Comparison of ENCODE assay signal across 20 cellular contexts in the genomic region with DNA sequence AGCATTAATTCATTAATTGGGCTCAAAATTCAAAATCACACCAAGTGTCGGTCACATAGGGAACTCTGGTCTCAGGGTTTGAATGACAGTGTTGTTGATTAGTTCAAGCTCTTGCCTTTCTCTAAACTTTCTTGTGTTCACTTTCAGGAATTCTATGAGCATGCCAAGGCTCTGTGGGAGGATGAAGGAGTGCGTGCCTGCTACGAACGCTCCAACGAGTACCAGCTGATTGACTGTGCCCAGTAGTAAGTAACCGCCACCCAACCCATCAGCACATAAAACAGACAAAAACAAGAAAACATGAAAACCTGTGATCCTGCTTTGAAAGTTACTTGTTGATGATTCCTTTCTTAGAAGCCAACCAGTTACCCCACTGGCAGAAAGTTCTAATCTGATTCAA. TPM values are rescaled to one million over a fixed set of nuclear protein-coding genes. Genes with fewer than 3 reads are reported as not detected.
DNase-seq lines count a peak whose midpoint lies in the region; ATAC-seq, FAIRE-seq and TF ChIP-seq lines count a peak whose summit lies in the region.
"Had no signal": no experiment of that assay in that cellular context is flagged by ENCODE, and none has a peak within 500 bp of the region (broad histone marks: within the 10 kb centered on the region; RNA-seq: fewer than 3 reads in every experiment).

No MANE protein-coding gene starts in this region.

- DNase-seq in HepG2 (ENCODE audit: low spot score) (no peak), right lobe of liver (no peak), T-helper 17 cell (no peak), foreskin fibroblast (peak; percentile 17 to 33), GM10248 (ENCODE audit: extremely low spot score) (no peak)
- DNase-seq: activated gamma-delta T cell, dermis blood vessel endothelial cell, GF-D8, H7, mesenchymal stem cell, NCI-H1105, NCI-H82, stomach, SW 1271 had no signal

- no peaks in the 10 kb centered on the region for H3K27me3 Mint-ChIP-seq in T-helper 17 cell

- POLR2A ChIA-PET in HepG2 (lab: Yijun Ruan, JAX), result no interaction called here
- POLR2A ChIA-PET in GM10248 (lab: Yijun Ruan, JAX), result interaction anchor here (0.5 kb wide), 1 partner anchor 31 kb away, joined by 5 read pairs; no protein-coding TSS in a partner anchor

- H3K27me3 ChIP-seq in HepG2 (ENCODE audit: control insufficient read depth in 1 of 2, insufficient read depth in 2 of 2, low read length in 2 of 2) (no peaks in the 10 kb centered on the region), right lobe of liver (no peaks in the 10 kb centered on the region)
- H3K27me3 ChIP-seq: stomach had no signal

- H4K20me1 ChIP-seq in HepG2 (ENCODE audit: insufficient read depth, low read length), result peaks cover 58% of the 10 kb centered on the region

- H3K9me3 ChIP-seq in HepG2 (ENCODE audit: low read length) (no peaks in the 10 kb centered on the region), right lobe of liver (no peaks in the 10 kb centered on the region), T-helper 17 cell (ENCODE audit: control insufficient read depth, low read length, poor library complexity, severe bottlenecking) (no peaks in the 10 kb centered on the region)
- H3K9me3 ChIP-seq: stomach had no signal

- no peak overlapping the region for H3K9ac ChIP-seq in HepG2 (ENCODE audit: insufficient read depth, low read depth, low read length)

- TF ChIP-seq RAD21 in HepG2 (CRISPR knock-in tag; IDR thresholded peaks at IDR 0.05), result no peak

- 97% methylated on average over 6 of the region's 6 CpGs for WGBS in HepG2 (ENCODE audit: low lambda C conversion rate)
- WGBS in right lobe of liver (ENCODE audit: insufficient coverage, low coverage, low lambda C conversion rate, missing lambda C conversion rate), result 76% methylated on average over 6 of the region's 6 CpGs

- no peak for TF ChIP-seq POLR2A in HepG2 (IDR thresholded peaks at IDR 0.05; ENCODE audit: insufficient read depth in 1 of 2, low read depth in 2 of 2, low read length in 2 of 2)
- no peak for TF ChIP-seq POLR2A in right lobe of liver (IDR thresholded peaks at IDR 0.05)

- TF ChIP-seq CTCF in HepG2 (CRISPR knock-in tag; IDR thresholded peaks at IDR 0.05) (no peak), right lobe of liver (IDR thresholded peaks at IDR 0.05) (no peak), foreskin fibroblast (IDR thresholded peaks at IDR 0.05; ENCODE audit: low read depth, low read length) (no peak), GM10248 (IDR thresholded peaks at IDR 0.05; ENCODE audit: control extremely low read depth, extremely low read depth, low read depth, missing control alignments) (no peak)

- H3K36me3 ChIP-seq in HepG2 (replicated peaks in 1 of 2; ENCODE audit: control insufficient read depth in 1 of 2, insufficient read depth in 2 of 2, low read length in 2 of 2), result peaks cover 61 to 89% of the 10 kb centered on the region in 2 experiments
- peaks cover 0 to 50% (median 35%) of the 10 kb centered on the region in 4 donors for H3K36me3 ChIP-seq in right lobe of liver

- peaks cover 8% of the 10 kb centered on the region for H3K36me3 Mint-ChIP-seq in T-helper 17 cell (ENCODE audit: low read depth)

- H3K4me2 ChIP-seq in HepG2 (ENCODE audit: low read depth, low read length), result no peak overlapping the region

- no peak overlapping the region for H3K4me3 Mint-ChIP-seq in T-helper 17 cell
- H3K4me3 Mint-ChIP-seq: neural crest cell had no signal

- ATAC-seq in HepG2 (no peak), right lobe of liver (no peak), T-helper 17 cell (no peak), GM18870 (IDR thresholded peaks at IDR 0.05; ENCODE audit: unreplicated experiment) (no peak), HG03108 (IDR thresholded peaks at IDR 0.05; ENCODE audit: unreplicated experiment) (no peak), HG02588 (IDR thresholded peaks at IDR 0.05; ENCODE audit: unreplicated experiment) (no peak)

- H2AFZ ChIP-seq in HepG2 (ENCODE audit: low read length), result no peak overlapping the region

- intact Hi-C loops in HepG2 (cut with micrococcal nuclease; ENCODE audit: unreplicated experiment), result no loop called here
- intact Hi-C loops in right lobe of liver (cut with DNase I), result no loop called here

- no peak for FAIRE-seq in HepG2 (lab: Jason Lieb, UNC)
- FAIRE-seq: D721Med, keratinocyte had no signal

- CTCF ChIA-PET in HepG2 (lab: Yijun Ruan, JAX; ENCODE audit: low intra/inter-chr PET ratio, low total read pairs), result no interaction called here
- CTCF ChIA-PET in GM10248 (lab: Yijun Ruan, JAX), result no interaction called here

- peak overlapping the region; percentile 92 for H3K27ac Mint-ChIP-seq in T-helper 17 cell

- H3K4me1 Mint-ChIP-seq in T-helper 17 cell, result peaks cover 40% of the 10 kb centered on the region

- H3K4me3 ChIP-seq in HepG2 (replicated peaks in 1 of 3; ENCODE audit: insufficient read depth in 1 of 3, low read depth in 2 of 3, low read length in 3 of 3) (no peak overlapping the region), right lobe of liver (no peak overlapping the region), foreskin fibroblast (ENCODE audit: low read depth in 1 of 2, low read length in 2 of 2) (no peak overlapping the region)
- H3K4me3 ChIP-seq: stomach had no signal

- H3K27ac ChIP-seq in HepG2 (ENCODE audit: extremely low read length, insufficient read depth, low read length) (no peak overlapping the region), right lobe of liver (no peak overlapping the region)

- peaks cover 27% of the 10 kb centered on the region for H3K79me2 ChIP-seq in HepG2 (ENCODE audit: insufficient read depth, low read length)

- in situ Hi-C loops in HepG2 (cut with HindIII; ENCODE audit: extremely low pct_ligation_motif_present, low pct_unique_long_range_greater_than_20kb), result no loop called here

- TF ChIP-seq EP300 in HepG2 (IDR thresholded peaks at IDR 0.05; ENCODE audit: low read depth in 2 of 2, low read length in 2 of 2) (no peak), HepG2 (CRISPR knock-in tag; IDR thresholded peaks at IDR 0.05; ENCODE audit: borderline replicate concordance) (no peak)

- H3K4me1 ChIP-seq in HepG2 (ENCODE audit: insufficient read depth, low read length), result no peaks in the 10 kb centered on the region
- peaks cover 0 to 29% (median 2%) of the 10 kb centered on the region in 4 donors for H3K4me1 ChIP-seq in right lobe of liver

- BruUV-seq in HepG2 (replicated peaks; lab: Mats Ljungman, UMichigan), result no TSS peak

TF ChIP-seq in HepG2, 621 proteins besides CTCF, POLR2A, EP300 and RAD21 (continues in another document):
- TF ChIP-seq RBM22 (optimal IDR thresholded peaks at IDR 0.05; ENCODE audit: low read length) (peak; percentile 15), POLR2G (IDR thresholded peaks at IDR 0.05; ENCODE audit: low read depth, low read length) (0 out of 2 replicates have a peak, but pooled peaks have one; percentile 18)

RNA-seq across cellular contexts. Expression of gene GNAS, which starts 52.7 kb away (rescaled TPM):
- total RNA-seq in HepG2 (2016; rRNA removed; fragmentation: Illumina TruSeq; extraction: Trizol) (382 and 407 TPM in 2 replicates), right lobe of liver (100 to 1,000 TPM; 254 to 400 (median 287) TPM), T-helper 17 cell (1,000 to 10,000 TPM in 1 of 2 donors, 100 to 1,000 TPM in 1; 755 to 1,096 TPM)
- 604 and 617 TPM in 2 replicates for total RNA-seq in HepG2 (2016; cell fraction: cytosol; rRNA removed; fragmentation: Illumina TruSeq; extraction: Trizol; ENCODE audit: low read depth)
- total RNA-seq in HepG2 (2016; cell fraction: insoluble cytoplasmic fraction; rRNA removed; fragmentation: Illumina TruSeq; extraction: Trizol), result 369 and 397 TPM in 2 replicates
- 887 and 1,010 TPM in 2 replicates for total RNA-seq in HepG2 (2016; cell fraction: membrane; rRNA removed; fragmentation: Illumina TruSeq; extraction: Trizol)
- 281 and 324 TPM in 2 replicates for total RNA-seq in HepG2 (2016; cell fraction: nucleus; rRNA removed; fragmentation: Illumina TruSeq; extraction: Trizol)
- polyA plus RNA-seq in HepG2 (2011; rRNA removed), result 1,008 and 1,029 TPM in 2 replicates
- 1,419 and 1,481 TPM in 2 replicates for polyA plus RNA-seq in HepG2 (2011; cell fraction: cytosol; rRNA removed)
- polyA plus RNA-seq in HepG2 (2011; cell fraction: nucleus; rRNA removed), result 1,285 and 1,363 TPM in 2 replicates
- 1,216 and 1,583 TPM in 2 replicates for polyA plus RNA-seq in HepG2 (2012)
- polyA plus RNA-seq in HepG2 (2016; cell fraction: cytosol; fragmentation: Illumina TruSeq; extraction: Trizol; ENCODE audit: low read depth), result 2,019 and 2,103 TPM in 2 replicates
- polyA plus RNA-seq in HepG2 (2016; cell fraction: insoluble cytoplasmic fraction; fragmentation: Illumina TruSeq; extraction: Trizol; ENCODE audit: low read depth), result 991 and 1,223 TPM in 2 replicates
- 2,245 and 2,285 TPM in 2 replicates for polyA plus RNA-seq in HepG2 (2016; cell fraction: membrane; fragmentation: Illumina TruSeq; extraction: Trizol; ENCODE audit: low read depth)
- polyA plus RNA-seq in HepG2 (2016; cell fraction: nucleus; fragmentation: Illumina TruSeq; extraction: Trizol; ENCODE audit: insufficient read depth, low read depth), result 1,096 and 1,140 TPM in 2 replicates
- 1,501 and 1,552 TPM in 2 replicates for polyA minus RNA-seq in HepG2 (2011; rRNA and poly(A)+ RNA removed; ENCODE audit: low replicate concordance)
- polyA minus RNA-seq in HepG2 (2011; cell fraction: cytosol; rRNA and poly(A)+ RNA removed), result 671 and 731 TPM in 2 replicates
- 391 and 498 TPM in 2 replicates for polyA minus RNA-seq in HepG2 (2011; cell fraction: nucleus; rRNA and poly(A)+ RNA removed)

RNA-seq across cellular contexts. Expression of gene GNAS-AS1, which starts 54.5 kb away (rescaled TPM):
- total RNA-seq in HepG2 (2016; rRNA removed; fragmentation: Illumina TruSeq; extraction: Trizol) (not detected in 2 replicates), right lobe of liver (under 1 TPM in 3 of 6 experiments, not detected in 3; 0.23 to 0.37 (median 0.27) TPM), T-helper 17 cell (under 1 TPM in 1 of 2 donors, not detected in 1; 0.72 TPM)
- not detected in 2 replicates for total RNA-seq in HepG2 (2016; cell fraction: cytosol; rRNA removed; fragmentation: Illumina TruSeq; extraction: Trizol; ENCODE audit: low read depth)
- not detected in 2 replicates for total RNA-seq in HepG2 (2016; cell fraction: insoluble cytoplasmic fraction; rRNA removed; fragmentation: Illumina TruSeq; extraction: Trizol)
- not detected in 2 replicates for total RNA-seq in HepG2 (2016; cell fraction: membrane; rRNA removed; fragmentation: Illumina TruSeq; extraction: Trizol)
- not detected in 2 replicates for total RNA-seq in HepG2 (2016; cell fraction: nucleus; rRNA removed; fragmentation: Illumina TruSeq; extraction: Trizol)
- polyA plus RNA-seq in HepG2 (2011; rRNA removed), result not detected in 2 replicates
- polyA plus RNA-seq in HepG2 (2011; cell fraction: cytosol; rRNA removed), result not detected in 2 replicates
- 0.06 and 0.23 TPM in 2 replicates for polyA plus RNA-seq in HepG2 (2011; cell fraction: nucleus; rRNA removed)
- polyA plus RNA-seq in HepG2 (2012), result not detected in 2 replicates
- polyA plus RNA-seq in HepG2 (2016; cell fraction: cytosol; fragmentation: Illumina TruSeq; extraction: Trizol; ENCODE audit: low read depth), result not detected in 2 replicates
- polyA plus RNA-seq in HepG2 (2016; cell fraction: insoluble cytoplasmic fraction; fragmentation: Illumina TruSeq; extraction: Trizol; ENCODE audit: low read depth), result not detected in 2 replicates
- not detected in 2 replicates for polyA plus RNA-seq in HepG2 (2016; cell fraction: membrane; fragmentation: Illumina TruSeq; extraction: Trizol; ENCODE audit: low read depth)
- not detected in 2 replicates for polyA plus RNA-seq in HepG2 (2016; cell fraction: nucleus; fragmentation: Illumina TruSeq; extraction: Trizol; ENCODE audit: insufficient read depth, low read depth)
- 0.49 TPM in 1 of 2 replicates, not detected in the other for polyA minus RNA-seq in HepG2 (2011; rRNA and poly(A)+ RNA removed; ENCODE audit: low replicate concordance)
- polyA minus RNA-seq in HepG2 (2011; cell fraction: cytosol; rRNA and poly(A)+ RNA removed), result not detected in 2 replicates
- polyA minus RNA-seq in HepG2 (2011; cell fraction: nucleus; rRNA and poly(A)+ RNA removed), result 0.26 and 0.37 TPM in 2 replicates
- total RNA-seq: dermis blood vessel endothelial cell had no signal

Comparison
In these comparisons a context has a peak if more than half of its experiments do, and no peak if none do; other contexts are left out.
1. DNase-seq: peak in foreskin fibroblast (2 of 2); none in HepG2 (single experiment), right lobe of liver (0 of 3), T-helper 17 cell (0 of 3) and GM10248 (single experiment).